In genomic region chr1:48206371-48206770, GRCh38 we compare ENCODE assay signal across 11 cellular contexts.
"Had no signal": no experiment of that assay in that cellular context is flagged by ENCODE, and none has a peak within 500 bp of the region (broad histone marks: within the 10 kb centered on the region; RNA-seq: fewer than 3 reads in every experiment).

No MANE protein-coding gene starts in this region.

- ATAC-seq: naive thymus-derived CD4-positive, alpha-beta T cell had no signal

- DNase-seq: activated CD4-positive, alpha-beta memory T cell treated with anti-CD3 and anti-CD28 coated beads, Interleukin-2, amount 10 ng/mL, durations not matched to agents 7 days and 5 days; activated CD4-positive, alpha-beta T cell treated with anti-CD3 and anti-CD28 coated beads for 4 hours; activated effector memory CD4-positive, alpha-beta T cell treated with Interleukin-2 at 50 U/mL for 16 hours; activated naive CD4-positive, alpha-beta T cell treated with anti-CD3 and anti-CD28 coated beads, Interleukin-2, amount 50 U/mL, for 16 hours; activated T-cell treated with anti-CD3 and anti-CD28 coated beads, Interleukin-2, amount 50 U/mL, for 24 hours; dermis blood vessel endothelial cell; head of caudate nucleus; immature natural killer cell; naive thymus-derived CD4-positive, alpha-beta T cell; stimulated activated CD4-positive, alpha-beta T cell treated with anti-CD3 and anti-CD28 coated beads, Interleukin-12 subunit alpha, Interleukin-12 subunit beta, amount 100 ng/mL, for 4 hours; thyroid gland had no signal
